10 cellular contexts compared by ENCODE assay signal in genomic region chr4:4677825-4678522, GRCh38.
DNase-seq lines count a peak whose midpoint lies in the region; ATAC-seq and TF ChIP-seq lines count a peak whose summit lies in the region.
"Had no signal": no experiment of that assay in that cellular context is flagged by ENCODE, and none has a peak within 500 bp of the region (broad histone marks: within the 10 kb centered on the region; RNA-seq: fewer than 3 reads in every experiment).

No MANE protein-coding gene starts in this region.

- DNase-seq in NCI-H524 (lab: John Stamatoyannopoulos, UW), result peak; percentile 7 to 59
- DNase-seq in fibroblast of peridontal ligament (ENCODE audit: extremely low read depth), result peak; percentile 97
- DNase-seq in renal cortical epithelial cell (ENCODE audit: low read depth), result peak; percentile 17
- no peak for DNase-seq in NCI-H345 treated with DMSO at 0.1 percent for 48 hours (lab: John Stamatoyannopoulos, UW; ENCODE audit: unreplicated experiment)
- no peak for DNase-seq in LoVo (ENCODE audit: low spot score)
- no peak for DNase-seq in RKO (ENCODE audit: low spot score)
- DNase-seq: activated naive CD8-positive, alpha-beta T cell treated with anti-CD3 and anti-CD28 coated beads, Interleukin-2, amount 10 ng/mL, durations not matched to agents 7 days and 5 days; right cardiac atrium had no signal

- peak; percentile 57 for TF ChIP-seq CTCF in GM12873 (IDR thresholded peaks at IDR 0.05; ENCODE audit: insufficient read depth, low read depth, low read length, missing control alignments)

- ATAC-seq in HG02798 (IDR thresholded peaks at IDR 0.05; ENCODE audit: poor library complexity, unreplicated experiment), result no peak

Comparison
In these comparisons a context has a peak if more than half of its experiments do, and no peak if none do; other contexts are left out.
1. DNase-seq: peak in NCI-H524 (2 of 2), fibroblast of peridontal ligament (single experiment) and renal cortical epithelial cell (single experiment); none in NCI-H345 treated with DMSO at 0.1 percent for 48 hours (single experiment), LoVo (single experiment) and RKO (single experiment).